Comparison of ENCODE assay signal across 1 cellular context in genomic region chr19:4531562-4532165, GRCh38.
A peak's percentile ranks its signal among the peaks of the same experiment; 100 is the strongest.
TF ChIP-seq lines count a peak whose summit lies in the region.

No MANE protein-coding gene starts in this region.

TF ChIP-seq in HepG2, 621 proteins besides CTCF, POLR2A, EP300 and RAD21 (continued from another document and continues in another):
- TF ChIP-seq FOXJ3 (CRISPR knock-in tag; IDR thresholded peaks at IDR 0.05; ENCODE audit: borderline replicate concordance) (0 out of 2 replicates have a peak, but pooled peaks have one; percentile 37), ZNF3 (CRISPR knock-in tag; IDR thresholded peaks at IDR 0.05) (no peak), TBX2 (CRISPR knock-in tag; IDR thresholded peaks at IDR 0.05; ENCODE audit: borderline replicate concordance) (peak; percentile 80; the same call in 1 of the 2 replicates), YEATS2 (CRISPR knock-in tag; IDR thresholded peaks at IDR 0.05; ENCODE audit: borderline replicate concordance) (no peak), ZNF562 (CRISPR knock-in tag; IDR thresholded peaks at IDR 0.05; ENCODE audit: borderline replicate concordance) (no peak), SRF (IDR thresholded peaks at IDR 0.05; ENCODE audit: low read depth, low read length) (no peak), ARID3A (IDR thresholded peaks at IDR 0.05; ENCODE audit: low read depth, low read length) (no peak), ZNF263 (CRISPR knock-in tag; IDR thresholded peaks at IDR 0.05) (peak; percentile 48; the same call in 1 of the 2 replicates), MTA3 (CRISPR knock-in tag; IDR thresholded peaks at IDR 0.05) (no peak), ZFP36 (IDR thresholded peaks at IDR 0.05; ENCODE audit: borderline replicate concordance, low read depth, low read length, partially characterized antibody) (no peak), TARDBP (CRISPR knock-in tag; IDR thresholded peaks at IDR 0.05) (peak; percentile 19; the same call in 1 of the 2 replicates), ZFAT (CRISPR knock-in tag; conservative IDR thresholded peaks at IDR 0.05) (no peak), ZNF780A (CRISPR knock-in tag; IDR thresholded peaks at IDR 0.05) (no peak), ZNF761 (CRISPR knock-in tag; conservative IDR thresholded peaks at IDR 0.05) (0 out of 2 replicates have a peak, but pooled peaks have one; percentile 42), TCF7 (IDR thresholded peaks at IDR 0.05; ENCODE audit: low read depth) (no peak), EZH2 (conservative IDR thresholded peaks at IDR 0.05; ENCODE audit: low read depth, low read length) (no peak), CENPX (CRISPR knock-in tag; IDR thresholded peaks at IDR 0.05) (no peak), RARG (CRISPR knock-in tag; IDR thresholded peaks at IDR 0.05; ENCODE audit: low read depth) (no peak), GATAD2A (CRISPR knock-in tag; IDR thresholded peaks at IDR 0.05) (peak; percentile 83), ZNF264 (CRISPR knock-in tag; IDR thresholded peaks at IDR 0.05) (no peak), HNRNPH1 (optimal IDR thresholded peaks at IDR 0.05; ENCODE audit: low read depth, low read length) (no peak), ATF7-NPFF (CRISPR knock-in tag; IDR thresholded peaks at IDR 0.05; ENCODE audit: low read depth) (peak; percentile 80; the same call in 1 of the 2 replicates), SP4 (CRISPR knock-in tag; IDR thresholded peaks at IDR 0.05) (peak; percentile 27; the same call in 1 of the 2 replicates), CREM (IDR thresholded peaks at IDR 0.05) (no peak), CREM (CRISPR knock-in tag; IDR thresholded peaks at IDR 0.05) (no peak), GATA4 (IDR thresholded peaks at IDR 0.05; ENCODE audit: borderline replicate concordance, low read depth) (no peak), ZNF292 (CRISPR knock-in tag; IDR thresholded peaks at IDR 0.05; ENCODE audit: borderline replicate concordance, low read depth) (no peak; the same call in 1 of the 2 replicates), CBX5 (CRISPR knock-in tag; IDR thresholded peaks at IDR 0.05; ENCODE audit: borderline replicate concordance) (peak; percentile 39; the same call in 1 of the 2 replicates), RORA (CRISPR knock-in tag; IDR thresholded peaks at IDR 0.05) (no peak), STAT5B (CRISPR knock-in tag; IDR thresholded peaks at IDR 0.05) (no peak), NFATC3 (CRISPR knock-in tag; IDR thresholded peaks at IDR 0.05) (no peak), ZNF296 (CRISPR knock-in tag; conservative IDR thresholded peaks at IDR 0.05) (no peak), HINFP (CRISPR knock-in tag; IDR thresholded peaks at IDR 0.05; ENCODE audit: low read depth) (no peak; the same call in 1 of the 2 replicates), KMT2B (CRISPR knock-in tag; IDR thresholded peaks at IDR 0.05) (no peak), ISX (CRISPR knock-in tag; conservative IDR thresholded peaks at IDR 0.05) (no peak), HOXA9 (CRISPR knock-in tag; IDR thresholded peaks at IDR 0.05; ENCODE audit: borderline replicate concordance) (no peak), SYNCRIP (IDR thresholded peaks at IDR 0.05; ENCODE audit: insufficient read depth, low read depth, low read length) (no peak), ZNF281 (CRISPR knock-in tag; IDR thresholded peaks at IDR 0.05; ENCODE audit: borderline replicate concordance) (peak; percentile 37; the same call in 1 of the 2 replicates), ZNF75D (CRISPR knock-in tag; IDR thresholded peaks at IDR 0.05; ENCODE audit: borderline replicate concordance) (no peak), ERF (CRISPR knock-in tag; IDR thresholded peaks at IDR 0.05) (peak; percentile 83), PAF1 (CRISPR knock-in tag; IDR thresholded peaks at IDR 0.05) (no peak)
- TF ChIP-seq, protein P1, sequence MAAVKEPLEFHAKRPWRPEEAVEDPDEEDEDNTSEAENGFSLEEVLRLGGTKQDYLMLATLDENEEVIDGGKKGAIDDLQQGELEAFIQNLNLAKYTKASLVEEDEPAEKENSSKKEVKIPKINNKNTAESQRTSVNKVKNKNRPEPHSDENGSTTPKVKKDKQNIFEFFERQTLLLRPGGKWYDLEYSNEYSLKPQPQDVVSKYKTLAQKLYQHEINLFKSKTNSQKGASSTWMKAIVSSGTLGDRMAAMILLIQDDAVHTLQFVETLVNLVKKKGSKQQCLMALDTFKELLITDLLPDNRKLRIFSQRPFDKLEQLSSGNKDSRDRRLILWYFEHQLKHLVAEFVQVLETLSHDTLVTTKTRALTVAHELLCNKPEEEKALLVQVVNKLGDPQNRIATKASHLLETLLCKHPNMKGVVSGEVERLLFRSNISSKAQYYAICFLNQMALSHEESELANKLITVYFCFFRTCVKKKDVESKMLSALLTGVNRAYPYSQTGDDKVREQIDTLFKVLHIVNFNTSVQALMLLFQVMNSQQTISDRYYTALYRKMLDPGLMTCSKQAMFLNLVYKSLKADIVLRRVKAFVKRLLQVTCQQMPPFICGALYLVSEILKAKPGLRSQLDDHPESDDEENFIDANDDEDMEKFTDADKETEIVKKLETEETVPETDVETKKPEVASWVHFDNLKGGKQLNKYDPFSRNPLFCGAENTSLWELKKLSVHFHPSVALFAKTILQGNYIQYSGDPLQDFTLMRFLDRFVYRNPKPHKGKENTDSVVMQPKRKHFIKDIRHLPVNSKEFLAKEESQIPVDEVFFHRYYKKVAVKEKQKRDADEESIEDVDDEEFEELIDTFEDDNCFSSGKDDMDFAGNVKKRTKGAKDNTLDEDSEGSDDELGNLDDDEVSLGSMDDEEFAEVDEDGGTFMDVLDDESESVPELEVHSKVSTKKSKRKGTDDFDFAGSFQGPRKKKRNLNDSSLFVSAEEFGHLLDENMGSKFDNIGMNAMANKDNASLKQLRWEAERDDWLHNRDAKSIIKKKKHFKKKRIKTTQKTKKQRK (IDR thresholded peaks at IDR 0.05; ENCODE audit: low read length): no peak
- TF ChIP-seq, protein P2, sequence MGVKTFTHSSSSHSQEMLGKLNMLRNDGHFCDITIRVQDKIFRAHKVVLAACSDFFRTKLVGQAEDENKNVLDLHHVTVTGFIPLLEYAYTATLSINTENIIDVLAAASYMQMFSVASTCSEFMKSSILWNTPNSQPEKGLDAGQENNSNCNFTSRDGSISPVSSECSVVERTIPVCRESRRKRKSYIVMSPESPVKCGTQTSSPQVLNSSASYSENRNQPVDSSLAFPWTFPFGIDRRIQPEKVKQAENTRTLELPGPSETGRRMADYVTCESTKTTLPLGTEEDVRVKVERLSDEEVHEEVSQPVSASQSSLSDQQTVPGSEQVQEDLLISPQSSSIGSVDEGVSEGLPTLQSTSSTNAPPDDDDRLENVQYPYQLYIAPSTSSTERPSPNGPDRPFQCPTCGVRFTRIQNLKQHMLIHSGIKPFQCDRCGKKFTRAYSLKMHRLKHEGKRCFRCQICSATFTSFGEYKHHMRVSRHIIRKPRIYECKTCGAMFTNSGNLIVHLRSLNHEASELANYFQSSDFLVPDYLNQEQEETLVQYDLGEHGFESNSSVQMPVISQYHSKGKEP (CRISPR knock-in tag; IDR thresholded peaks at IDR 0.05): no peak
- TF ChIP-seq, protein P3, sequence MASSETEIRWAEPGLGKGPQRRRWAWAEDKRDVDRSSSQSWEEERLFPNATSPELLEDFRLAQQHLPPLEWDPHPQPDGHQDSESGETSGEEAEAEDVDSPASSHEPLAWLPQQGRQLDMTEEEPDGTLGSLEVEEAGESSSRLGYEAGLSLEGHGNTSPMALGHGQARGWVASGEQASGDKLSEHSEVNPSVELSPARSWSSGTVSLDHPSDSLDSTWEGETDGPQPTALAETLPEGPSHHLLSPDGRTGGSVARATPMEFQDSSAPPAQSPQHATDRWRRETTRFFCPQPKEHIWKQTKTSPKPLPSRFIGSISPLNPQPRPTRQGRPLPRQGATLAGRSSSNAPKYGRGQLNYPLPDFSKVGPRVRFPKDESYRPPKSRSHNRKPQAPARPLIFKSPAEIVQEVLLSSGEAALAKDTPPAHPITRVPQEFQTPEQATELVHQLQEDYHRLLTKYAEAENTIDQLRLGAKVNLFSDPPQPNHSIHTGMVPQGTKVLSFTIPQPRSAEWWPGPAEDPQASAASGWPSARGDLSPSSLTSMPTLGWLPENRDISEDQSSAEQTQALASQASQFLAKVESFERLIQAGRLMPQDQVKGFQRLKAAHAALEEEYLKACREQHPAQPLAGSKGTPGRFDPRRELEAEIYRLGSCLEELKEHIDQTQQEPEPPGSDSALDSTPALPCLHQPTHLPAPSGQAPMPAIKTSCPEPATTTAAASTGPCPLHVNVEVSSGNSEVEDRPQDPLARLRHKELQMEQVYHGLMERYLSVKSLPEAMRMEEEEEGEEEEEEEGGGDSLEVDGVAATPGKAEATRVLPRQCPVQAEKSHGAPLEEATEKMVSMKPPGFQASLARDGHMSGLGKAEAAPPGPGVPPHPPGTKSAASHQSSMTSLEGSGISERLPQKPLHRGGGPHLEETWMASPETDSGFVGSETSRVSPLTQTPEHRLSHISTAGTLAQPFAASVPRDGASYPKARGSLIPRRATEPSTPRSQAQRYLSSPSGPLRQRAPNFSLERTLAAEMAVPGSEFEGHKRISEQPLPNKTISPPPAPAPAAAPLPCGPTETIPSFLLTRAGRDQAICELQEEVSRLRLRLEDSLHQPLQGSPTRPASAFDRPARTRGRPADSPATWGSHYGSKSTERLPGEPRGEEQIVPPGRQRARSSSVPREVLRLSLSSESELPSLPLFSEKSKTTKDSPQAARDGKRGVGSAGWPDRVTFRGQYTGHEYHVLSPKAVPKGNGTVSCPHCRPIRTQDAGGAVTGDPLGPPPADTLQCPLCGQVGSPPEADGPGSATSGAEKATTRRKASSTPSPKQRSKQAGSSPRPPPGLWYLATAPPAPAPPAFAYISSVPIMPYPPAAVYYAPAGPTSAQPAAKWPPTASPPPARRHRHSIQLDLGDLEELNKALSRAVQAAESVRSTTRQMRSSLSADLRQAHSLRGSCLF (CRISPR knock-in tag; IDR thresholded peaks at IDR 0.05; ENCODE audit: borderline replicate concordance): no peak
- TF ChIP-seq, protein P4, sequence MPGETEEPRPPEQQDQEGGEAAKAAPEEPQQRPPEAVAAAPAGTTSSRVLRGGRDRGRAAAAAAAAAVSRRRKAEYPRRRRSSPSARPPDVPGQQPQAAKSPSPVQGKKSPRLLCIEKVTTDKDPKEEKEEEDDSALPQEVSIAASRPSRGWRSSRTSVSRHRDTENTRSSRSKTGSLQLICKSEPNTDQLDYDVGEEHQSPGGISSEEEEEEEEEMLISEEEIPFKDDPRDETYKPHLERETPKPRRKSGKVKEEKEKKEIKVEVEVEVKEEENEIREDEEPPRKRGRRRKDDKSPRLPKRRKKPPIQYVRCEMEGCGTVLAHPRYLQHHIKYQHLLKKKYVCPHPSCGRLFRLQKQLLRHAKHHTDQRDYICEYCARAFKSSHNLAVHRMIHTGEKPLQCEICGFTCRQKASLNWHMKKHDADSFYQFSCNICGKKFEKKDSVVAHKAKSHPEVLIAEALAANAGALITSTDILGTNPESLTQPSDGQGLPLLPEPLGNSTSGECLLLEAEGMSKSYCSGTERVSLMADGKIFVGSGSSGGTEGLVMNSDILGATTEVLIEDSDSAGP (CRISPR knock-in tag; IDR thresholded peaks at IDR 0.05; ENCODE audit: borderline replicate concordance): peak; percentile 80
